ENCODE assay signal across 14 cellular contexts in the genomic region with DNA sequence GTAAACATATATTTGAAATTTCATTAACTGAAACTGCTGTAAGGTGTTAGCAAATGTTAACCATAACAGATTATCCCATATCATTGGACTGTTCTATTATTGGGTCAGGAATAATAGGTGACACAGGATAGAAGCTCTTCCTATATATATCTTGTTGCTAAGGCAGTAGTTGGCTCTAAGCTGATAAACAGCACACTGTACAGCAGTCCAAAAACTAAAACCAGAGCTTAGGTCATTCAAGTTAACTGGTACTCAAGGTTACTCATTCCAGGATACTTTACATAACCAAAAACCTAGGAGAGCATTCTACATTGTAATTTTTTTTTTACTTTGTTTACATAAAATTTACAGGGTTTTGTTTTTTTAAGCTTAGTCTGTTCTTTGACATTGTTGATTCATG. TPM values are rescaled to one million over a fixed set of nuclear protein-coding genes. Genes with fewer than 3 reads are reported as not detected.
DNase-seq lines count a peak whose midpoint lies in the region; ATAC-seq and TF ChIP-seq lines count a peak whose summit lies in the region.
"Had no signal": no experiment of that assay in that cellular context is flagged by ENCODE, and none has a peak within 500 bp of the region (broad histone marks: within the 10 kb centered on the region; RNA-seq: fewer than 3 reads in every experiment).

No MANE protein-coding gene starts in this region.

- H3K4me1 ChIP-seq in lower lobe of right lung (no peaks in the 10 kb centered on the region), mesendoderm (ENCODE audit: control insufficient read depth, low read depth, low read length) (no peaks in the 10 kb centered on the region)
- H3K4me1 ChIP-seq: pancreas had no signal

- no peak overlapping the region for H3K4me3 Mint-ChIP-seq in CD4-positive, alpha-beta T cell
- H3K4me3 Mint-ChIP-seq: activated naive CD8-positive, alpha-beta T cell treated with anti-CD3 and anti-CD28 coated beads, Interleukin-2, amount 50 U/mL, for 24 hours; stimulated activated memory B cell treated with anti-CD40 and anti-IgM and Interleukin-4, amounts not matched to agents 10 μg/mL and 1 μg/mL and 100 μg/mL, for 72 hours had no signal

- H3K9me3 Mint-ChIP-seq in CD4-positive, alpha-beta T cell, result no peaks in the 10 kb centered on the region
- H3K9me3 Mint-ChIP-seq: activated naive CD8-positive, alpha-beta T cell treated with anti-CD3 and anti-CD28 coated beads, Interleukin-2, amount 50 U/mL, for 24 hours; stimulated activated memory B cell treated with anti-CD40 and anti-IgM and Interleukin-4, amounts not matched to agents 10 μg/mL and 1 μg/mL and 100 μg/mL, for 72 hours had no signal

- H3K23ac ChIP-seq in mesendoderm (ENCODE audit: low read length), result no peak overlapping the region

- no peak overlapping the region for H3K4me2 ChIP-seq in mesendoderm (ENCODE audit: low read length)

- no peak overlapping the region for H3K56ac ChIP-seq in mesendoderm (ENCODE audit: low read length)

- no peak for ATAC-seq in CD4-positive, alpha-beta T cell (ENCODE audit: poor library complexity)
- ATAC-seq in HG02870 (IDR thresholded peaks at IDR 0.05; ENCODE audit: unreplicated experiment) (peak; percentile 47), lower lobe of right lung (peak; percentile 42 to 68), HG02588 (IDR thresholded peaks at IDR 0.05; ENCODE audit: unreplicated experiment) (no peak)
- ATAC-seq: activated naive CD8-positive, alpha-beta T cell treated with anti-CD3 and anti-CD28 coated beads, Interleukin-2, amount 50 U/mL, for 24 hours; stimulated activated memory B cell treated with anti-CD40 and anti-IgM and Interleukin-4, amounts not matched to agents 10 μg/mL and 1 μg/mL and 100 μg/mL, for 72 hours had no signal

- H4K5ac ChIP-seq in mesendoderm (ENCODE audit: low read length), result no peak overlapping the region

- no peaks in the 10 kb centered on the region for H3K9me3 ChIP-seq in CD4-positive, alpha-beta T cell (ENCODE audit: control insufficient read depth, low read length)
- no peaks in the 10 kb centered on the region for H3K9me3 ChIP-seq in lower lobe of right lung
- H3K9me3 ChIP-seq: pancreas had no signal

- H3K36me3 Mint-ChIP-seq in CD4-positive, alpha-beta T cell (ENCODE audit: low read depth), result peaks cover 88% of the 10 kb centered on the region

- no peak overlapping the region for H2BK120ac ChIP-seq in mesendoderm (ENCODE audit: low read depth, low read length)

- TF ChIP-seq CTCF in CD4-positive, alpha-beta T cell (IDR thresholded peaks at IDR 0.05), result no peak
- TF ChIP-seq CTCF in choroid plexus epithelial cell (conservative IDR thresholded peaks at IDR 0.05; ENCODE audit: low read depth, low read length) (no peak), lower lobe of right lung (IDR thresholded peaks at IDR 0.05) (no peak)

- H3K36me3 ChIP-seq in lower lobe of right lung (peaks cover 84% of the 10 kb centered on the region), mesendoderm (ENCODE audit: control insufficient read depth, insufficient read depth, low read length) (no peaks in the 10 kb centered on the region)

- no peak overlapping the region for H4K8ac ChIP-seq in mesendoderm (ENCODE audit: low read depth, low read length)

- POLR2A ChIA-PET in CD4-positive, alpha-beta T cell (lab: Charles Lee), result interaction anchor here (0.9 kb wide), 1 partner anchor 9 kb away, joined by 3 read pairs; a partner anchor contains a TSS

- peak overlapping the region; percentile 45 for H3K27ac Mint-ChIP-seq in CD4-positive, alpha-beta T cell
- H3K27ac Mint-ChIP-seq: activated naive CD8-positive, alpha-beta T cell treated with anti-CD3 and anti-CD28 coated beads, Interleukin-2, amount 50 U/mL, for 24 hours; stimulated activated memory B cell treated with anti-CD40 and anti-IgM and Interleukin-4, amounts not matched to agents 10 μg/mL and 1 μg/mL and 100 μg/mL, for 72 hours had no signal

- no peak overlapping the region for H3K18ac ChIP-seq in mesendoderm (ENCODE audit: low read length)

- H3K27ac ChIP-seq in CD4-positive, alpha-beta T cell (ENCODE audit: low read depth, low read length), result no peak overlapping the region
- H3K27ac ChIP-seq in lower lobe of right lung (no peak overlapping the region), mesendoderm (ENCODE audit: low read depth, low read length) (no peak overlapping the region)
- H3K27ac ChIP-seq: pancreas had no signal

- no peaks in the 10 kb centered on the region for H3K27me3 ChIP-seq in CD4-positive, alpha-beta T cell (ENCODE audit: control insufficient read depth, insufficient read depth, low read length)
- no peaks in the 10 kb centered on the region for H3K27me3 ChIP-seq in lower lobe of right lung (ENCODE audit: low read depth)
- H3K27me3 ChIP-seq in mesendoderm (ENCODE audit: insufficient read depth, low read length, poor library complexity), result no peaks in the 10 kb centered on the region
- H3K27me3 ChIP-seq: pancreas had no signal

- H3K4me3 ChIP-seq in choroid plexus epithelial cell (ENCODE audit: low read depth, low read length), result no peak overlapping the region
- no peak overlapping the region for H3K4me3 ChIP-seq in lower lobe of right lung
- no peak overlapping the region for H3K4me3 ChIP-seq in mesendoderm (ENCODE audit: low read length)
- H3K4me3 ChIP-seq: pancreas had no signal

- no peak overlapping the region for H2AK5ac ChIP-seq in mesendoderm (ENCODE audit: low read length)

- H2BK5ac ChIP-seq in mesendoderm (ENCODE audit: low read length), result no peak overlapping the region

- intact Hi-C loops in CD4-positive, alpha-beta T cell (cut with DNase I, micrococcal nuclease), result no loop called here
- intact Hi-C loops in lower lobe of right lung (cut with DNase I), result no loop called here

- H3K79me2 ChIP-seq in mesendoderm (ENCODE audit: control insufficient read depth, insufficient read depth, low read length), result no peaks in the 10 kb centered on the region

- no peak for DNase-seq in CD4-positive, alpha-beta T cell
- DNase-seq in choroid plexus epithelial cell (ENCODE audit: low read depth) (peak; percentile 62), lower lobe of right lung (no peak), mesendoderm (no peak), AG20443 (ENCODE audit: low spot score) (no peak), kidney tubule cell (ENCODE audit: low spot score) (no peak)
- DNase-seq: activated naive CD8-positive, alpha-beta T cell treated with anti-CD3 and anti-CD28 coated beads, Interleukin-2, amount 50 U/mL, for 24 hours; glutamatergic neuron; NCI-H1105; NCI-H524 treated with DMSO at 0.1 percent for 48 hours; pancreas had no signal

- H3K4ac ChIP-seq in mesendoderm (ENCODE audit: low read depth, low read length), result no peak overlapping the region

- peaks cover 17% of the 10 kb centered on the region for H3K4me1 Mint-ChIP-seq in CD4-positive, alpha-beta T cell (ENCODE audit: low read depth)
- H3K4me1 Mint-ChIP-seq: stimulated activated memory B cell treated with anti-CD40 and anti-IgM and Interleukin-4, amounts not matched to agents 10 μg/mL and 1 μg/mL and 100 μg/mL, for 72 hours had no signal

- H3K79me1 ChIP-seq in mesendoderm (ENCODE audit: low read length), result no peaks in the 10 kb centered on the region

- CTCF ChIA-PET in CD4-positive, alpha-beta T cell (lab: Charles Lee), result interaction anchor here (1.1 to 1.9 kb wide), 3 partner anchors 68 to 69 kb away, joined by 3 to 4 read pairs (median 3); a partner anchor contains a TSS

- no peaks in the 10 kb centered on the region for H3K27me3 Mint-ChIP-seq in CD4-positive, alpha-beta T cell
- H3K27me3 Mint-ChIP-seq: activated naive CD8-positive, alpha-beta T cell treated with anti-CD3 and anti-CD28 coated beads, Interleukin-2, amount 50 U/mL, for 24 hours; stimulated activated memory B cell treated with anti-CD40 and anti-IgM and Interleukin-4, amounts not matched to agents 10 μg/mL and 1 μg/mL and 100 μg/mL, for 72 hours had no signal

- H2BK15ac ChIP-seq in mesendoderm (replicated peaks; ENCODE audit: low read depth), result no peak overlapping the region

- H3K9ac ChIP-seq in mesendoderm (ENCODE audit: low read length), result no peak overlapping the region

RNA-seq across cellular contexts. Expression of a gene that starts 8.9 kb away (rescaled TPM):
- total RNA-seq in CD4-positive, alpha-beta T cell, result 10 to 100 TPM; 28.7 to 40.2 TPM
- 36.5 TPM for total RNA-seq in lower lobe of right lung
- 215 TPM for polyA plus RNA-seq in mesendoderm (2013, experiment 1 of 2)
- polyA plus RNA-seq in mesendoderm (2013, experiment 2 of 2), result 197 TPM

Comparison
In these comparisons a context has a peak if more than half of its experiments do, and no peak if none do; other contexts are left out.
1. ATAC-seq: peak in HG02870 (single experiment) and lower lobe of right lung (2 of 2); none in CD4-positive, alpha-beta T cell (single experiment) and HG02588 (single experiment).